ENCODE assay signal across 15 cellular contexts in the genomic region with DNA sequence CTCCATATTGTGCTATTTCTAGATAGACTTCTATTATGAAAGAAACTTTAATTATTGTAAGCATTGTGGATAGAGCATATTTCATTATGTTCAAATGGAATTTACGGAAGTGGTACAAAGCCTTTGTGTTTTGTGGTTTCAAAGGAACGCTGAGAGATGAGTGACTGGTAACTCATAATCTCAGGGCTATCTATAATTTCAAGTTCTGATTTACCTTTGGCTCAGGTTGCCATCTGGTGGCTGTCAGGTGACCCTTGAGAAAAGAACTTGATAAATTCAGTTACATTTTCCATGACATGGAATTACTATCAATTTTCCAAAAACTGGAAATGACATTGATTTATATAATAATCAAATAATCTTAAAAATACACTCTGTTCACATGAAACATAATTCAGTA. TPM values are rescaled to one million over a fixed set of nuclear protein-coding genes. Genes with fewer than 3 reads are reported as not detected.
DNase-seq lines count a peak whose midpoint lies in the region; ATAC-seq and FAIRE-seq lines count a peak whose summit lies in the region.
"Had no signal": no experiment of that assay in that cellular context is flagged by ENCODE, and none has a peak within 500 bp of the region (broad histone marks: within the 10 kb centered on the region; RNA-seq: fewer than 3 reads in every experiment).

No MANE protein-coding gene starts in this region.

- peak; percentile 74 for FAIRE-seq in RCC 7860 (lab: Jason Lieb, UNC)

- no peaks in the 10 kb centered on the region for H3K9me3 ChIP-seq in effector memory CD4-positive, alpha-beta T cell (ENCODE audit: control insufficient read depth, low read length)
- H3K9me3 ChIP-seq: HAP-1, heart left ventricle, lower lobe of right lung, SJSA1 had no signal

- ATAC-seq in HG03135 (IDR thresholded peaks at IDR 0.05; ENCODE audit: unreplicated experiment): no peak
- ATAC-seq: heart left ventricle, lower lobe of right lung had no signal

- H3K36me3 ChIP-seq in effector memory CD4-positive, alpha-beta T cell (ENCODE audit: control insufficient read depth, insufficient read depth, low read length): no peaks in the 10 kb centered on the region
- H3K36me3 ChIP-seq: HAP-1, heart left ventricle, lower lobe of right lung, SJSA1 had no signal

- no peaks in the 10 kb centered on the region for H3K27me3 ChIP-seq in effector memory CD4-positive, alpha-beta T cell (replicated peaks; ENCODE audit: control insufficient read depth, insufficient read depth, low read length, poor library complexity, severe bottlenecking)
- H3K27me3 ChIP-seq: SJSA1 had no signal

- no peaks in the 10 kb centered on the region for H3K4me1 ChIP-seq in effector memory CD4-positive, alpha-beta T cell (ENCODE audit: control insufficient read depth, insufficient read depth, low read length, poor library complexity, severe bottlenecking)
- H3K4me1 ChIP-seq: HAP-1, heart left ventricle, lower lobe of right lung, SJSA1 had no signal

- no peak overlapping the region for H3K27ac ChIP-seq in effector memory CD4-positive, alpha-beta T cell (ENCODE audit: insufficient read depth, low read length, poor library complexity, severe bottlenecking)
- H3K27ac ChIP-seq: heart left ventricle, lower lobe of right lung, SJSA1 had no signal

- DNase-seq in NCI-H345 (lab: John Stamatoyannopoulos, UW): peak; percentile 15
- no peak for DNase-seq in NCI-H345 treated with DMSO at 0.1 percent for 48 hours (lab: John Stamatoyannopoulos, UW; ENCODE audit: unreplicated experiment)
- peak; percentile 55 for DNase-seq in HT1080 (ENCODE audit: low read depth)
- peak; percentile 18 for DNase-seq in RCC 7860 (ENCODE audit: low spot score)
- DNase-seq in kidney tubule cell (ENCODE audit: low spot score): peak; percentile 49
- no peak for DNase-seq in effector memory CD4-positive, alpha-beta T cell
- no peak for DNase-seq in GOT3 (lab: John Stamatoyannopoulos, UW)
- DNase-seq: activated naive CD4-positive, alpha-beta T cell treated with anti-CD3 and anti-CD28 coated beads, Interleukin-2, amount 50 U/mL, for 16 hours; heart left ventricle; lower lobe of right lung; stimulated activated CD4-positive, alpha-beta T cell treated with anti-CD3 and anti-CD28 coated beads, Interleukin-2, amount 100 ng/mL, for 24 hours; stimulated activated naive CD4-positive, alpha-beta T cell treated with Interleukin-2 at 50 U/mL for 16 hours had no signal

- no peak overlapping the region for H3K4me3 ChIP-seq in effector memory CD4-positive, alpha-beta T cell (ENCODE audit: insufficient read depth, low read depth, low read length, poor library complexity, severe bottlenecking)
- H3K4me3 ChIP-seq: HAP-1, heart left ventricle, lower lobe of right lung, SJSA1 had no signal

RNA-seq across cellular contexts. Expression of gene NTNG1, which starts 12.2 kb away (rescaled TPM):
- 8.5 and 16.0 TPM in 2 replicates for total RNA-seq in HT1080 (2014; rRNA removed; shearing (Covaris generic))
- polyA plus RNA-seq in HT1080 (2015; cell fraction: cytosol; rRNA removed): 18.2 and 20.3 TPM in 2 replicates
- polyA plus RNA-seq in HT1080 (2015; cell fraction: nucleus; rRNA removed): 22.7 and 26.4 TPM in 2 replicates
- total RNA-seq: SJSA1 had no signal
- polyA plus RNA-seq: heart left ventricle had no signal

Comparison
In these comparisons a context has a peak if more than half of its experiments do, and no peak if none do; other contexts are left out.
1. DNase-seq: peak in NCI-H345 (single experiment), HT1080 (single experiment), RCC 7860 (single experiment) and kidney tubule cell (single experiment); none in NCI-H345 treated with DMSO at 0.1 percent for 48 hours (single experiment), effector memory CD4-positive, alpha-beta T cell (0 of 3) and GOT3 (single experiment).